Comparison of ENCODE assay signal across 28 cellular contexts in genomic region chr10:47183726-47184084, GRCh38.
A peak's percentile ranks its signal among the peaks of the same experiment; 100 is the strongest.
DNase-seq lines count a peak whose midpoint lies in the region; ATAC-seq and TF ChIP-seq lines count a peak whose summit lies in the region.
"Had no signal": no experiment of that assay in that cellular context is flagged by ENCODE, and none has a peak within 500 bp of the region (broad histone marks: within the 10 kb centered on the region; RNA-seq: fewer than 3 reads in every experiment).

No MANE protein-coding gene starts in this region.

- peak overlapping the region; percentile 62 for H3K4me3 Mint-ChIP-seq in MCF 10A (ENCODE audit: unreplicated experiment)
- no peak overlapping the region for H3K4me3 Mint-ChIP-seq in T-helper 2 cell treated with Interferon-gamma antibody and Interleukin-4, amounts not matched to agents 5 μg/mL and 100 μg/mL, for 36 hours
- H3K4me3 Mint-ChIP-seq: activated CD4-positive, alpha-beta memory T cell treated with anti-CD3 and anti-CD28 coated beads, Interleukin-2, amount 10 ng/mL, durations not matched to agents 7 days and 5 days; activated naive CD8-positive, alpha-beta T cell treated with anti-CD3 and anti-CD28 coated beads, Interleukin-2, amount 50 U/mL, for 24 hours; brain; CD4-positive, alpha-beta memory T cell; naive thymus-derived CD4-positive, alpha-beta T cell; T-cell had no signal

- H3K9me3 Mint-ChIP-seq in MCF 10A (ENCODE audit: unreplicated experiment): no peaks in the 10 kb centered on the region
- no peaks in the 10 kb centered on the region for H3K9me3 Mint-ChIP-seq in T-helper 2 cell treated with Interferon-gamma antibody and Interleukin-4, amounts not matched to agents 5 μg/mL and 100 μg/mL, for 36 hours
- H3K9me3 Mint-ChIP-seq: activated CD4-positive, alpha-beta memory T cell treated with anti-CD3 and anti-CD28 coated beads, Interleukin-2, amount 10 ng/mL, durations not matched to agents 7 days and 5 days; activated naive CD8-positive, alpha-beta T cell treated with anti-CD3 and anti-CD28 coated beads, Interleukin-2, amount 50 U/mL, for 24 hours; CD4-positive, alpha-beta memory T cell; naive thymus-derived CD4-positive, alpha-beta T cell; T-cell had no signal

- no peaks in the 10 kb centered on the region for H3F3A ChIP-seq in SK-N-SH (replicated peaks; ENCODE audit: insufficient read depth)

- peaks cover 6% of the 10 kb centered on the region for H3K36me3 Mint-ChIP-seq in MCF 10A (ENCODE audit: insufficient read depth, unreplicated experiment)
- H3K36me3 Mint-ChIP-seq in T-helper 2 cell treated with Interferon-gamma antibody and Interleukin-4, amounts not matched to agents 5 μg/mL and 100 μg/mL, for 36 hours (ENCODE audit: low read depth): no peaks in the 10 kb centered on the region
- H3K36me3 Mint-ChIP-seq: brain; CD4-positive, alpha-beta memory T cell; T-cell had no signal

- DNase-seq in MCF 10A (ENCODE audit: unreplicated experiment): peak; percentile 92
- DNase-seq in breast epithelium (ENCODE audit: low spot score in 2 of 2): no peak
- peak; percentile 82 for DNase-seq in choroid plexus epithelial cell (ENCODE audit: low read depth)
- DNase-seq in upper lobe of right lung: peak; percentile 38
- no peak for DNase-seq in SK-N-SH
- DNase-seq in T-helper 2 cell treated with Interferon-gamma antibody and Interleukin-4, amounts not matched to agents 5 μg/mL and 100 μg/mL, for 36 hours (ENCODE audit: low spot score): no peak
- DNase-seq: activated CD4-positive, alpha-beta memory T cell treated with anti-CD3 and anti-CD28 coated beads, Interleukin-2, amount 10 ng/mL, durations not matched to agents 7 days and 5 days; activated naive CD8-positive, alpha-beta T cell treated with anti-CD3 and anti-CD28 coated beads, Interleukin-2, amount 50 U/mL, for 24 hours; effector CD4-positive, alpha-beta T cell; erythroblast; GOT3; kidney; midbrain; naive thymus-derived CD4-positive, alpha-beta T cell; NCI-H1694; NCI-H69; nucleus accumbens; stimulated activated naive CD8-positive, alpha-beta T cell treated with anti-CD3 and anti-CD28 coated beads, Interleukin-15, Interleukin-2, amounts not matched to agents 100 U/mL and 50 U/mL, for 24 hours; T-cell; thyroid gland had no signal

- no TSS peak for BruUV-seq in MCF 10A (replicated peaks; lab: Mats Ljungman, UMichigan)

- no peaks in the 10 kb centered on the region for H3K27me3 ChIP-seq in breast epithelium
- no peaks in the 10 kb centered on the region for H3K27me3 ChIP-seq in gastroesophageal sphincter
- no peaks in the 10 kb centered on the region for H3K27me3 ChIP-seq in upper lobe of right lung
- no peaks in the 10 kb centered on the region for H3K27me3 ChIP-seq in SK-N-SH (ENCODE audit: insufficient read depth)
- H3K27me3 ChIP-seq: SJSA1, thyroid gland had no signal

- no peak overlapping the region for H3K27ac ChIP-seq in breast epithelium
- H3K27ac ChIP-seq in gastroesophageal sphincter: peak overlapping the region in 2 of 4 donors; percentile 64 to 66
- H3K27ac ChIP-seq in upper lobe of right lung: no peak overlapping the region
- H3K27ac ChIP-seq in SK-N-SH (ENCODE audit: low read depth in 2 of 2, low read length in 1 of 2): no peak overlapping the region
- H3K27ac ChIP-seq: SJSA1, thyroid gland had no signal

- no peaks in the 10 kb centered on the region for H4K20me1 ChIP-seq in SK-N-SH (ENCODE audit: insufficient read depth)

- no peak for TF ChIP-seq RAD21 in SK-N-SH (IDR thresholded peaks at IDR 0.05; ENCODE audit: low read length)

- no peak overlapping the region for H3K4me3 ChIP-seq in breast epithelium
- H3K4me3 ChIP-seq in choroid plexus epithelial cell (ENCODE audit: low read depth, low read length): no peak overlapping the region
- H3K4me3 ChIP-seq in gastroesophageal sphincter: no peak overlapping the region
- H3K4me3 ChIP-seq in upper lobe of right lung: no peak overlapping the region
- no peak overlapping the region for H3K4me3 ChIP-seq in SK-N-SH (ENCODE audit: low read depth in 2 of 2, low read length in 1 of 2)
- H3K4me3 ChIP-seq: prostate gland, SJSA1, thyroid gland had no signal

- WGBS in gastroesophageal sphincter (ENCODE audit: low coverage in 1 of 2), 2 donors: 84% methylated on average over 4 of the region's 4 CpGs; no CpG with 5 or more reads in 1 of the 2 donors
- WGBS in SK-N-SH (ENCODE audit: low lambda C conversion rate): 39% methylated on average over 4 of the region's 4 CpGs

- TF ChIP-seq EP300 in gastroesophageal sphincter (IDR thresholded peaks at IDR 0.05) (no peak), SK-N-SH (IDR thresholded peaks at IDR 0.05; ENCODE audit: borderline replicate concordance in 1 of 2, low read depth in 1 of 2, low read length in 1 of 2) (no peak)

- peak; percentile 59 for ATAC-seq in gastroesophageal sphincter
- ATAC-seq in upper lobe of right lung: no peak
- no peak for ATAC-seq in HG03565 (IDR thresholded peaks at IDR 0.05; ENCODE audit: unreplicated experiment)
- ATAC-seq: activated CD4-positive, CD25-positive, alpha-beta regulatory T cell treated with anti-CD3 and anti-CD28 coated beads, Interleukin-2, amount 50 U/mL, for 24 hours; activated naive CD8-positive, alpha-beta T cell treated with anti-CD3 and anti-CD28 coated beads, Interleukin-2, amount 50 U/mL, for 24 hours; Panc1; stimulated activated naive CD8-positive, alpha-beta T cell treated with anti-CD3 and anti-CD28 coated beads, Interleukin-15, Interleukin-2, amounts not matched to agents 100 U/mL and 50 U/mL, for 24 hours; T-cell had no signal

- TF ChIP-seq POLR2A in breast epithelium (IDR thresholded peaks at IDR 0.05) (no peak), gastroesophageal sphincter (IDR thresholded peaks at IDR 0.05) (no peak)

- no peaks in the 10 kb centered on the region for H3K79me2 ChIP-seq in SK-N-SH (ENCODE audit: insufficient read depth)

- no peak overlapping the region for H3K4me2 ChIP-seq in SK-N-SH

- intact Hi-C loops in MCF 10A (cut with micrococcal nuclease): no loop called here
- intact Hi-C loops in breast epithelium (cut with DNase I; ENCODE audit: low total_unique reads): no loop called here
- intact Hi-C loops in upper lobe of right lung (cut with DNase I): no loop called here

- no peaks in the 10 kb centered on the region for H3K9me3 ChIP-seq in breast epithelium
- no peaks in the 10 kb centered on the region for H3K9me3 ChIP-seq in gastroesophageal sphincter
- no peaks in the 10 kb centered on the region for H3K9me3 ChIP-seq in upper lobe of right lung
- H3K9me3 ChIP-seq in SK-N-SH: no peaks in the 10 kb centered on the region
- H3K9me3 ChIP-seq: prostate gland, SJSA1, thyroid gland had no signal

- H3K36me3 ChIP-seq in breast epithelium: no peaks in the 10 kb centered on the region
- no peaks in the 10 kb centered on the region for H3K36me3 ChIP-seq in gastroesophageal sphincter
- H3K36me3 ChIP-seq in upper lobe of right lung: no peaks in the 10 kb centered on the region
- H3K36me3 ChIP-seq in SK-N-SH (replicated peaks in 1 of 2; ENCODE audit: control insufficient read depth in 1 of 2, insufficient read depth in 2 of 2, low read length in 1 of 2): no peaks in the 10 kb centered on the region
- H3K36me3 ChIP-seq: prostate gland, SJSA1, thyroid gland had no signal

- TF ChIP-seq CTCF in MCF 10A (IDR thresholded peaks at IDR 0.05; ENCODE audit: unreplicated experiment) (no peak), breast epithelium (IDR thresholded peaks at IDR 0.05) (no peak), choroid plexus epithelial cell (conservative IDR thresholded peaks at IDR 0.05; ENCODE audit: low read depth, low read length) (no peak), gastroesophageal sphincter (IDR thresholded peaks at IDR 0.05) (no peak), upper lobe of right lung (IDR thresholded peaks at IDR 0.05) (no peak), SK-N-SH (IDR thresholded peaks at IDR 0.05) (no peak)

- H3K9me2 ChIP-seq in SK-N-SH: no peaks in the 10 kb centered on the region

- peaks cover 28% of the 10 kb centered on the region for H3K4me1 Mint-ChIP-seq in MCF 10A (ENCODE audit: insufficient read depth, unreplicated experiment)
- no peaks in the 10 kb centered on the region for H3K4me1 Mint-ChIP-seq in T-helper 2 cell treated with Interferon-gamma antibody and Interleukin-4, amounts not matched to agents 5 μg/mL and 100 μg/mL, for 36 hours (ENCODE audit: low read depth)
- H3K4me1 Mint-ChIP-seq: activated CD4-positive, alpha-beta memory T cell treated with anti-CD3 and anti-CD28 coated beads, Interleukin-2, amount 10 ng/mL, durations not matched to agents 7 days and 5 days; activated naive CD8-positive, alpha-beta T cell treated with anti-CD3 and anti-CD28 coated beads, Interleukin-2, amount 50 U/mL, for 24 hours; brain had no signal

- CTCF ChIA-PET in MCF 10A (lab: Yijun Ruan, JAX): interaction anchor here (0.6 kb wide), 1 partner anchor 202 kb away, joined by 3 read pairs; no protein-coding TSS in a partner anchor
- CTCF ChIA-PET in SK-N-SH (lab: Yijun Ruan, JAX): no interaction called here

- H3K27me3 Mint-ChIP-seq in MCF 10A (ENCODE audit: insufficient read depth, unreplicated experiment): no peaks in the 10 kb centered on the region
- H3K27me3 Mint-ChIP-seq in T-helper 2 cell treated with Interferon-gamma antibody and Interleukin-4, amounts not matched to agents 5 μg/mL and 100 μg/mL, for 36 hours (ENCODE audit: low read depth): no peaks in the 10 kb centered on the region
- H3K27me3 Mint-ChIP-seq: activated CD4-positive, alpha-beta memory T cell treated with anti-CD3 and anti-CD28 coated beads, Interleukin-2, amount 10 ng/mL, durations not matched to agents 7 days and 5 days; activated naive CD8-positive, alpha-beta T cell treated with anti-CD3 and anti-CD28 coated beads, Interleukin-2, amount 50 U/mL, for 24 hours; CD4-positive, alpha-beta memory T cell; naive thymus-derived CD4-positive, alpha-beta T cell; T-cell had no signal

- POLR2A ChIA-PET in MCF 10A (lab: Yijun Ruan, JAX): interaction anchor here (1.8 kb wide), 1 partner anchor 12 kb away, joined by 12 read pairs; no protein-coding TSS in a partner anchor
- POLR2A ChIA-PET in SK-N-SH (lab: Yijun Ruan, JAX): no interaction called here

- H3K4me1 ChIP-seq in breast epithelium (no peaks in the 10 kb centered on the region), gastroesophageal sphincter (peaks cover 0 to 11% (median 0%) of the 10 kb centered on the region in 3 donors), upper lobe of right lung (no peaks in the 10 kb centered on the region), SK-N-SH (ENCODE audit: control insufficient read depth in 1 of 2, insufficient read depth in 2 of 2, low read depth in 1 of 2, low read length in 1 of 2) (peaks cover 0 to 13% of the 10 kb centered on the region in 2 experiments; a peak in 1 of 4 replicates)
- H3K4me1 ChIP-seq: prostate gland, SJSA1, thyroid gland had no signal

- H2AFZ ChIP-seq in SK-N-SH (ENCODE audit: low read depth): no peak overlapping the region

- no peak overlapping the region for H3K9ac ChIP-seq in SK-N-SH

- H3K27ac Mint-ChIP-seq in MCF 10A (ENCODE audit: low read depth, unreplicated experiment): peak overlapping the region; percentile 80
- H3K27ac Mint-ChIP-seq in T-helper 2 cell treated with Interferon-gamma antibody and Interleukin-4, amounts not matched to agents 5 μg/mL and 100 μg/mL, for 36 hours: no peak overlapping the region
- H3K27ac Mint-ChIP-seq: activated CD4-positive, alpha-beta memory T cell treated with anti-CD3 and anti-CD28 coated beads, Interleukin-2, amount 10 ng/mL, durations not matched to agents 7 days and 5 days; activated naive CD8-positive, alpha-beta T cell treated with anti-CD3 and anti-CD28 coated beads, Interleukin-2, amount 50 U/mL, for 24 hours; brain; naive thymus-derived CD4-positive, alpha-beta T cell; T-cell had no signal

Comparison
In these comparisons a context has a peak if more than half of its experiments do, and no peak if none do; other contexts are left out.
1. DNase-seq: peak in MCF 10A (single experiment), choroid plexus epithelial cell (single experiment) and upper lobe of right lung (single experiment); none in breast epithelium (0 of 2), SK-N-SH (single experiment) and T-helper 2 cell treated with Interferon-gamma antibody and Interleukin-4, amounts not matched to agents 5 μg/mL and 100 μg/mL, for 36 hours (single experiment).